ENCODE assay signal across 8 cellular contexts in the genomic region with DNA sequence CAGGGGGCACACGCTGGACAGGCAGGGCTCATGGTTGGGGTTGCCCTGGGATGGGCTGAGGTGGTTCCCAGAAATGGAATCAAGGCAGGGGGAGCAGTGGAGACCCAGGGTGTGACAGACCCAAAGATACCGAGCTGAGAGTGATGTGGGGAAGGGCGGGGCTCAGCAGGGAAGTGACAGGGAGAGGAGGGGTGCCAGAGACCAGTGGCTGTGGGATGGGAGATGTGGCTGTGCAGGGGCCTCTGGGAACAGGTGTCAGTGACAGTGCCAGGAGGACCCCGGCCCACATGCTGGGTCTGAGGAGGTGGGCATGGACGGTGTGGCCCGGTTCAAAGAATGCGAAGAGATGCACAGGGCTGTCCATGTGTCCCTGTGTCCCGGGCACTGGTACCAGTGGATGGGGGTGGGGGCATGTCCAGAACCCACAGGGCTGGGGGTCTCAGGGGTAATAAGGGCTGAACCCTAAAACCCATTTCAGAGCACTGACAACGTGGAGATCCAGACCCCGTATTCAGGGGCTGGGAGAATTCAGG. TPM values are rescaled to one million over a fixed set of nuclear protein-coding genes. Genes with fewer than 3 reads are reported as not detected.
DNase-seq lines count a peak whose midpoint lies in the region; ATAC-seq, FAIRE-seq and TF ChIP-seq lines count a peak whose summit lies in the region.

No MANE protein-coding gene starts in this region.

- peak overlapping the region; percentile 49 for H3K27ac ChIP-seq in RWPE2 (ENCODE audit: poor library complexity, severe bottlenecking)
- no peak overlapping the region for H3K27ac ChIP-seq in fibroblast of lung (ENCODE audit: insufficient read depth, low read length)
- H3K27ac ChIP-seq in pancreas, result no peak overlapping the region

- no peaks in the 10 kb centered on the region for H4K20me1 ChIP-seq in fibroblast of lung (ENCODE audit: control insufficient read depth, extremely low read depth, insufficient read depth, low read length)

- no peaks in the 10 kb centered on the region for H3K4me1 ChIP-seq in RWPE2 (ENCODE audit: insufficient read depth, poor library complexity, severe bottlenecking)
- peaks cover 11% of the 10 kb centered on the region for H3K4me1 ChIP-seq in fibroblast of lung (ENCODE audit: control insufficient read depth, extremely low read depth, insufficient read depth, low read length)
- peaks cover 15 to 28% (median 19%) of the 10 kb centered on the region in 3 donors for H3K4me1 ChIP-seq in pancreas

- TSS peak; percentile 18 for BruUV-seq in Calu3 (replicated peaks; lab: Mats Ljungman, UMichigan)

- no peaks in the 10 kb centered on the region for H3K27me3 ChIP-seq in RWPE2 (ENCODE audit: insufficient read depth, poor library complexity, severe bottlenecking)
- no peaks in the 10 kb centered on the region for H3K27me3 ChIP-seq in fibroblast of lung (ENCODE audit: control insufficient read depth, insufficient read depth, low read length)
- no peaks in the 10 kb centered on the region for H3K27me3 ChIP-seq in pancreas

- H3K36me3 Mint-ChIP-seq in Calu3 (ENCODE audit: insufficient read depth, unreplicated experiment), result peaks cover 35% of the 10 kb centered on the region

- H3K4me3 ChIP-seq in RWPE2 (ENCODE audit: severe bottlenecking) (peak overlapping the region; percentile 97), fibroblast of lung (replicated peaks in 1 of 4; ENCODE audit: control extremely low read depth in 1 of 4, insufficient read depth in 1 of 4, low read depth in 3 of 4, low read length in 4 of 4) (peak overlapping the region; percentile 51 to 67 (median 62)), pancreas (peak overlapping the region in 3 of 4 donors; percentile 57 to 64 (median 61))

- H3K9me3 Mint-ChIP-seq in Calu3 (ENCODE audit: low read depth, unreplicated experiment), result no peaks in the 10 kb centered on the region

- H3K9ac ChIP-seq in fibroblast of lung (ENCODE audit: insufficient read depth, low read length), result no peak overlapping the region

- TF ChIP-seq CTCF in Calu3 (IDR thresholded peaks at IDR 0.05; ENCODE audit: unreplicated experiment) (no peak), RWPE2 (IDR thresholded peaks at IDR 0.05; ENCODE audit: poor library complexity, severe bottlenecking) (no peak), fibroblast of lung (conservative IDR thresholded peaks at IDR 0.05 in 1 of 2, IDR thresholded peaks at IDR 0.05 in 1 of 2; ENCODE audit: low read depth in 1 of 2, low read length in 2 of 2) (no peak), pancreas (IDR thresholded peaks at IDR 0.05) (no peak)

- H3K27ac Mint-ChIP-seq in Calu3 (ENCODE audit: unreplicated experiment), result peak overlapping the region; percentile 15

- H3K27me3 Mint-ChIP-seq in Calu3 (ENCODE audit: unreplicated experiment), result no peaks in the 10 kb centered on the region

- CTCF ChIA-PET in Calu3 (lab: Charles Lee), result no interaction called here

- peak overlapping the region; percentile 97 for H3K4me2 ChIP-seq in fibroblast of lung (ENCODE audit: extremely low read depth, insufficient read depth, low read length)

- intact Hi-C loops in Calu3 (cut with micrococcal nuclease; ENCODE audit: unreplicated experiment) (no loop called here), pancreas (cut with DNase I) (no loop called here)

- H3K36me3 ChIP-seq in RWPE2 (ENCODE audit: low read depth) (no peaks in the 10 kb centered on the region), fibroblast of lung (ENCODE audit: control insufficient read depth, insufficient read depth, low read length) (no peaks in the 10 kb centered on the region), pancreas (no peaks in the 10 kb centered on the region)

- whole genome bisulfite sequencing in pancreas, 2 donors, result 52 to 56% methylated on average over 10 of the region's 10 CpGs

- H3K9me3 ChIP-seq in RWPE2 (ENCODE audit: severe bottlenecking) (no peaks in the 10 kb centered on the region), fibroblast of lung (ENCODE audit: control insufficient read depth, insufficient read depth, low read depth, low read length) (no peaks in the 10 kb centered on the region), pancreas (no peaks in the 10 kb centered on the region)

- peak overlapping the region; percentile 66 for H3K4me3 Mint-ChIP-seq in Calu3 (ENCODE audit: low read depth, unreplicated experiment)

- no peak overlapping the region for H2AFZ ChIP-seq in fibroblast of lung (ENCODE audit: low read length)

- no peak for FAIRE-seq in pancreas (lab: Jason Lieb, UNC)

- DNase-seq in Calu3, result no peak
- peak; percentile 88 for DNase-seq in RWPE2 (ENCODE audit: low spot score)
- DNase-seq in fibroblast of lung (ENCODE audit: low read depth in 2 of 2), result no peak
- DNase-seq in pancreas, result no peak
- no peak for DNase-seq in NCI-H146 treated with DMSO at 0.1 percent for 48 hours (lab: John Stamatoyannopoulos, UW; ENCODE audit: unreplicated experiment)
- DNase-seq in NCI-H345 treated with DMSO at 0.1 percent for 48 hours (lab: John Stamatoyannopoulos, UW; ENCODE audit: unreplicated experiment), result no peak

- H3K79me2 ChIP-seq in fibroblast of lung (ENCODE audit: control insufficient read depth, insufficient read depth, low read length), result peaks cover 2% of the 10 kb centered on the region

- peaks cover 27% of the 10 kb centered on the region for H3K4me1 Mint-ChIP-seq in Calu3 (ENCODE audit: low read depth, unreplicated experiment)

- ATAC-seq in RWPE2 (ENCODE audit: low read depth) (no peak), pancreas (no peak), GM19324 (IDR thresholded peaks at IDR 0.05; ENCODE audit: low FRiP score, unreplicated experiment) (no peak), GM18519 (IDR thresholded peaks at IDR 0.05; ENCODE audit: low FRiP score, unreplicated experiment) (no peak)

RNA-seq across cellular contexts. Expression of a gene that starts 1.0 kb away (rescaled TPM):
- total RNA-seq in Calu3 (2022) (12.2 and 13.6 TPM in 2 replicates), fibroblast of lung (0.51 and 0.66 TPM in 2 replicates), pancreas (1 to 10 TPM; 1.4 to 2.3 (median 1.9) TPM)
- polyA plus RNA-seq in fibroblast of lung (2.9 and 4.4 TPM in 2 replicates), pancreas (1 to 10 TPM; 1.5 to 2.9 TPM)
- 3.4 and 5.3 TPM in 2 replicates for polyA plus RNA-seq in fibroblast of lung (2012)
- 7.4 and 8.2 TPM in 2 replicates for polyA minus RNA-seq in fibroblast of lung (ENCODE audit: low replicate concordance)

RNA-seq across cellular contexts. Expression of a gene that starts 19.1 kb away (rescaled TPM):
- total RNA-seq in Calu3 (2022), result 1,920 and 1,936 TPM in 2 replicates
- total RNA-seq in fibroblast of lung, result 718 and 867 TPM in 2 replicates
- 2,081 and 2,825 TPM in 2 replicates for polyA plus RNA-seq in fibroblast of lung
- polyA plus RNA-seq in fibroblast of lung (2012), result 3,514 and 3,924 TPM in 2 replicates
- 272 and 495 TPM in 2 replicates for polyA minus RNA-seq in fibroblast of lung (ENCODE audit: low replicate concordance)
- total RNA-seq in pancreas, result 1,000 to 10,000 TPM in 2 of 6 donors, 100 to 1,000 TPM in 4; 662 to 1,102 (median 850) TPM
- 1,000 to 10,000 TPM; 2,124 to 2,141 TPM for polyA plus RNA-seq in pancreas

RNA-seq across cellular contexts. Expression of a gene that starts 21.3 kb away (rescaled TPM):
- total RNA-seq in Calu3 (2022) (6.2 and 6.4 TPM in 2 replicates), fibroblast of lung (not detected in 2 replicates), pancreas (1 to 10 TPM in 3 of 6 donors, under 1 TPM in 3; 0.66 to 2.5 (median 1.0) TPM)
- polyA plus RNA-seq in fibroblast of lung (not detected in 2 replicates), pancreas (1 to 10 TPM; 2.0 to 4.8 TPM)
- not detected in 2 replicates for polyA plus RNA-seq in fibroblast of lung (2012)
- polyA minus RNA-seq in fibroblast of lung (ENCODE audit: low replicate concordance), result not detected in 2 replicates

RNA-seq across cellular contexts. Expression of a gene that starts 38.9 kb away (rescaled TPM):
- total RNA-seq in Calu3 (2022), result 740 and 763 TPM in 2 replicates
- 47.0 and 81.6 TPM in 2 replicates for total RNA-seq in fibroblast of lung
- polyA plus RNA-seq in fibroblast of lung, result 1.5 and 4.3 TPM in 2 replicates
- polyA plus RNA-seq in fibroblast of lung (2012), result 22.0 and 58.2 TPM in 2 replicates
- polyA minus RNA-seq in fibroblast of lung (ENCODE audit: low replicate concordance), result 6.9 and 17.3 TPM in 2 replicates
- 10 to 100 TPM; 43.6 to 89.5 (median 59.4) TPM for total RNA-seq in pancreas
- 100 to 1,000 TPM; 259 to 344 TPM for polyA plus RNA-seq in pancreas
